ENCODE assay signal across 14 cellular contexts in genomic region chr13:59038824-59039223, GRCh38.
DNase-seq lines count a peak whose midpoint lies in the region; ATAC-seq lines count a peak whose summit lies in the region.
"Had no signal": no experiment of that assay in that cellular context is flagged by ENCODE, and none has a peak within 500 bp of the region (broad histone marks: within the 10 kb centered on the region; RNA-seq: fewer than 3 reads in every experiment).

No MANE protein-coding gene starts in this region.

- no peak for ATAC-seq in GM19328 (IDR thresholded peaks at IDR 0.05; ENCODE audit: unreplicated experiment)
- ATAC-seq: K562, lower lobe of right lung had no signal

- in situ Hi-C loops in ACHN (cut with HindIII; ENCODE audit: low pct_ligation_motif_present, low pct_unique_long_range_greater_than_20kb, low sequenced_read_pairs): no loop called here

- peak; percentile 1 for DNase-seq in ACHN
- peak; percentile 38 for DNase-seq in NCI-H1092 treated with DMSO at 0.1 percent for 48 hours (lab: John Stamatoyannopoulos, UW)
- peak; percentile 41 for DNase-seq in SHP77 treated with DMSO at 0.1 percent for 48 hours (lab: John Stamatoyannopoulos, UW)
- DNase-seq in iris pigment epithelial cell (ENCODE audit: low read depth): peak; percentile 33
- no peak for DNase-seq in activated CD8-positive, alpha-beta memory T cell treated with anti-CD3 and anti-CD28 coated beads, Interleukin-2, amount 50 U/mL, for 4 hours
- DNase-seq in NCI-H1930 (lab: John Stamatoyannopoulos, UW): no peak
- DNase-seq in NCI-H2227 (lab: John Stamatoyannopoulos, UW; ENCODE audit: unreplicated experiment): no peak
- DNase-seq: activated CD8-positive, alpha-beta memory T cell treated with anti-CD3 and anti-CD28 coated beads for 24 hours; central memory CD4-positive, alpha-beta T cell; hypothalamus; lower lobe of right lung; stimulated activated CD8-positive, alpha-beta memory T cell treated with anti-CD3 and anti-CD28 coated beads, Interleukin-4, amount 100 ng/mL, for 48 hours had no signal

Comparison
In these comparisons a context has a peak if more than half of its experiments do, and no peak if none do; other contexts are left out.
1. DNase-seq: peak in ACHN (single experiment), NCI-H1092 treated with DMSO at 0.1 percent for 48 hours (single experiment), SHP77 treated with DMSO at 0.1 percent for 48 hours (single experiment) and iris pigment epithelial cell (single experiment); none in activated CD8-positive, alpha-beta memory T cell treated with anti-CD3 and anti-CD28 coated beads, Interleukin-2, amount 50 U/mL, for 4 hours (single experiment), NCI-H1930 (0 of 2) and NCI-H2227 (single experiment).